8 cellular contexts compared by ENCODE assay signal in genomic region chr13:49300716-49301589, GRCh38. TPM values are rescaled to one million over a fixed set of nuclear protein-coding genes. Genes with fewer than 3 reads are reported as not detected.
DNase-seq lines count a peak whose midpoint lies in the region; ATAC-seq and TF ChIP-seq lines count a peak whose summit lies in the region.

No MANE protein-coding gene starts in this region.

- intact Hi-C loops in ovary (cut with DNase I) = loop anchor here (2.0 to 10.0 kb wide), 5 partner anchors 136 to 306 kb away; partner anchors contain the start of gene RCBTB1 (in 1 of the 4)
- intact Hi-C loops in tibial artery (cut with DNase I; ENCODE audit: low total_unique reads) = no loop called here

- H3K27ac Mint-ChIP-seq in IgD-negative memory B cell = peak overlapping the region in 1 of 3 donors; percentile 84

- H3K9me3 Mint-ChIP-seq in IgD-negative memory B cell = no peaks in the 10 kb centered on the region

- peak; percentile 95 for TF ChIP-seq CTCF in foreskin keratinocyte (conservative IDR thresholded peaks at IDR 0.05)
- peak; percentile 78 to 92 (median 91) for TF ChIP-seq CTCF in ovary (IDR thresholded peaks at IDR 0.05)
- TF ChIP-seq CTCF in tibial artery (IDR thresholded peaks at IDR 0.05) = peak; percentile 82 to 94

- H3K4me3 Mint-ChIP-seq in IgD-negative memory B cell = peak overlapping the region in 3 of 4 donors; percentile 79 to 90 (median 89)

- no peaks in the 10 kb centered on the region for H3K9me3 ChIP-seq in ovary
- H3K9me3 ChIP-seq in tibial artery = no peaks in the 10 kb centered on the region

- H3K36me3 ChIP-seq in ovary = no peaks in the 10 kb centered on the region
- no peaks in the 10 kb centered on the region for H3K36me3 ChIP-seq in tibial artery

- DNase-seq in DMS53 treated with DMSO at 0.1 percent for 48 hours (lab: John Stamatoyannopoulos, UW; ENCODE audit: unreplicated experiment) (peak; percentile 55), SHP77 (lab: John Stamatoyannopoulos, UW) (peak; percentile 49 to 65), foreskin keratinocyte (peak in 1 of 2 donors; percentile 47), ovary (peak in 4 of 5 donors; percentile 54 to 70 (median 60)), tibial artery (peak; percentile 48 to 78)
- peak; percentile 50 for DNase-seq in activated T-helper 9 cell treated with anti-CD3 and anti-CD28 coated beads, Interleukin-2, amount 50 U/mL, for 16 hours (ENCODE audit: low read depth)

- H3K27me3 ChIP-seq in foreskin keratinocyte (no peaks in the 10 kb centered on the region), ovary (no peaks in the 10 kb centered on the region), tibial artery (no peaks in the 10 kb centered on the region)

- H3K4me3 ChIP-seq in ovary = peak overlapping the region; percentile 3
- peak overlapping the region; percentile 26 to 35 for H3K4me3 ChIP-seq in tibial artery

- H3K27ac ChIP-seq in foreskin keratinocyte (no peak overlapping the region), ovary (peak overlapping the region in 1 of 2 donors; percentile 46), tibial artery (peak overlapping the region; percentile 29 to 59)

- H3K4me1 Mint-ChIP-seq in IgD-negative memory B cell = peaks cover 0 to 18% (median 13%) of the 10 kb centered on the region in 3 donors

- no peak for TF ChIP-seq EP300 in ovary (IDR thresholded peaks at IDR 0.05)

- no peak for TF ChIP-seq POLR2A in ovary (IDR thresholded peaks at IDR 0.05)

- WGBS in ovary, 3 donors = 34 to 35% (median 35%) methylated on average over 20 of the region's 20 CpGs

- H3K4me1 ChIP-seq in foreskin keratinocyte = no peaks in the 10 kb centered on the region
- peaks cover 6% of the 10 kb centered on the region for H3K4me1 ChIP-seq in ovary (ENCODE audit: insufficient read depth)
- peaks cover 0 to 40% (median 12%) of the 10 kb centered on the region in 4 donors for H3K4me1 ChIP-seq in tibial artery

- no peaks in the 10 kb centered on the region for H3K36me3 Mint-ChIP-seq in IgD-negative memory B cell

- H3K27me3 Mint-ChIP-seq in IgD-negative memory B cell = no peaks in the 10 kb centered on the region

- ATAC-seq in GM21515 (IDR thresholded peaks at IDR 0.05; ENCODE audit: unreplicated experiment) (peak; percentile 86), foreskin keratinocyte (peak; percentile 76)

RNA-seq across cellular contexts. Expression of gene CDADC1, which starts 53.2 kb away (rescaled TPM):
- polyA plus RNA-seq in IgD-negative memory B cell (6.7 TPM), foreskin keratinocyte (4.0 and 4.9 TPM in 2 replicates), ovary (1 to 10 TPM; 7.5 to 8.8 TPM)
- total RNA-seq in foreskin keratinocyte (4.0 and 4.6 TPM in 2 replicates), ovary (10 to 100 TPM in 5 of 7 donors, 1 to 10 TPM in 2; 7.9 to 17.9 (median 14.0) TPM)
